In the genomic region with DNA sequence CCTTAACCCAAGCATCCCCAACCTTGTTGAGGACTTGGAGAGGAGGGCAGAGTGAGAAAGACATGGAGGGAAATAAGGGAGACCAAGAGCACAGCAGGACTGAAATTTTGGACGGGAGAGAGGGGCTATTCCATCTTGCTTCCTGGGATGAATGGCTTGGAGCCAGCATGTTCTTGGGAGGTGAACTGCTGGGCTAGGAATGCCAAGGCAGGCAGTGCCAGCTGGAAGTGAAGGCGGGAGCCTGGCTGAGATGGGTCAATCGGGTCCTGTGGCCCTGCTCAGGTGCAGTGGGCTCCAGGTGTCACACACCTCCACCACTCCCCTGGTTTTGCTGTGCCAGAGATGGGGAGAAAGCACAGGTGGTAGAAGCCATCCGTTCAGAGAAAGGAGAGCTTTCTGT, we compare ENCODE assay signal across 2 cellular contexts.
TF ChIP-seq lines count a peak whose summit lies in the region.

No MANE protein-coding gene starts in this region.

TF ChIP-seq in HepG2, 621 proteins besides CTCF, POLR2A, EP300 and RAD21:
- no peak for TF ChIP-seq ZNF547 (CRISPR knock-in tag; IDR thresholded peaks at IDR 0.05)
- no peak for TF ChIP-seq MEIS2 (CRISPR knock-in tag; IDR thresholded peaks at IDR 0.05)
- no peak for TF ChIP-seq TBL1XR1 (IDR thresholded peaks at IDR 0.05; ENCODE audit: borderline replicate concordance, low read length, partially characterized antibody)
- peak; percentile 56 for TF ChIP-seq ZNF776 (CRISPR knock-in tag; IDR thresholded peaks at IDR 0.05)

TF ChIP-seq in GM12891, 5 proteins besides CTCF, POLR2A, EP300 and RAD21:
- no peak for TF ChIP-seq TAF1 (IDR thresholded peaks at IDR 0.05; ENCODE audit: low read depth, low read length)
- TF ChIP-seq PAX5 (IDR thresholded peaks at IDR 0.05; ENCODE audit: insufficient read depth, low read length, severe bottlenecking) = no peak
- no peak for TF ChIP-seq POLR2AphosphoS5 (IDR thresholded peaks at IDR 0.05; ENCODE audit: low read depth, low read length)
